Comparison of ENCODE assay signal across 9 cellular contexts in the genomic region with DNA sequence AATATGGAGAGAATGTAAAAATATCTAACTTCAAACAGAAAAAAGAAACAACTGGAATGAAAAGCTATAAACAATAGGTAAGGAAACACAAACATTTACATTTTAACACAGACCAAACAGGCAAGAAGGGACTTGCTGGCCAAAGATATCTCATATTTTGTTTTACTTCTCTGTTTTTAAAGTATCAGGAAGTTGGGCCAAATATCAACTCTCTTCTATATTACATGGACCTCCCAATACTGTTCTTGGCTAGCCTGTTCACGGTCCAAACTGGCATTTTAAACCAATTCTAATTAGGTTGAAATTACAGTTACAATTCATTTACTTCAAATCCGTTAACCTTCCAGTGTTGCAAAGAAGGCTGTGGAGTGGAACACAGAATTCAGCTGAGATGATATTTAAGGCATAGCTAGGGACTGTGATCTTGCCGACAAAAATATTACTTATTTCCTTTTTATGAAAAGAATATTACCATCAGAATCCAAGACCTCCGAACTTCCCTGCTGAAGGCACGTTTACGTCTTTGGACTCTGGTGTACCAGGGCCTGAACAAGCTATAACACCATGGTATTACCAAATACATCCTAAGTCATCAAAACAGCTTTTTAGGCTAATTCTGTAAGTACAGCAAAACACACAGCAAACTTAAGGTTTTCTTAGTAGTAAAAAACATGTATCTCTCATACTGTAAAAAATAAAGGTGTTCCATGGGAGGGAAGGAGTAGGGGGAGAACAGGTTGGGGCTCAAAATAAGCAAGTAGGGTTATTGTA.
DNase-seq lines count a peak whose midpoint lies in the region; ATAC-seq and TF ChIP-seq lines count a peak whose summit lies in the region.
"Had no signal": no experiment of that assay in that cellular context is flagged by ENCODE, and none has a peak within 500 bp of the region (broad histone marks: within the 10 kb centered on the region; RNA-seq: fewer than 3 reads in every experiment).

No MANE protein-coding gene starts in this region.

- H3K9me3 ChIP-seq in adipocyte (ENCODE audit: control insufficient read depth, low read length), result no peaks in the 10 kb centered on the region
- no peaks in the 10 kb centered on the region for H3K9me3 ChIP-seq in mesodermal cell (ENCODE audit: control insufficient read depth, low read length)

- peak overlapping the region; percentile 100 for H3K9ac ChIP-seq in adipocyte (ENCODE audit: low read length)

- WGBS in mesodermal cell (ENCODE audit: insufficient coverage in 2 of 2), 2 experiments, result 91 to 100% methylated on average over 3 to 4 of the region's 6 CpGs

- no peak for ATAC-seq in GM21526 (IDR thresholded peaks at IDR 0.05; ENCODE audit: low FRiP score, unreplicated experiment)

- H3K36me3 ChIP-seq in BJ (ENCODE audit: control insufficient read depth, insufficient read depth, low read length) (peaks cover 10% of the 10 kb centered on the region), adipocyte (ENCODE audit: control insufficient read depth, insufficient read depth, low read length, severe bottlenecking) (peaks cover 55% of the 10 kb centered on the region), mesodermal cell (ENCODE audit: control insufficient read depth, insufficient read depth, low read length) (peaks cover 12% of the 10 kb centered on the region)

- no peak for TF ChIP-seq CTCF in BJ (IDR thresholded peaks at IDR 0.05; ENCODE audit: insufficient read depth, low read depth, low read length)

- H3K4me3 ChIP-seq in BJ (ENCODE audit: low read depth, low read length) (peak overlapping the region; percentile 97), adipocyte (ENCODE audit: low read length) (peak overlapping the region; percentile 97), mesodermal cell (ENCODE audit: extremely low read depth, insufficient read depth, low read length, poor library complexity, severe bottlenecking) (peak overlapping the region; percentile 69)

- POLR2A ChIA-PET in BJ (lab: Charles Lee), result no interaction called here

- no peak for DNase-seq in BJ (ENCODE audit: low read depth)
- DNase-seq in HT-29 (ENCODE audit: low spot score), result peak; percentile 40
- peak; percentile 47 for DNase-seq in adipocyte (ENCODE audit: low read depth)
- no peak for DNase-seq in stimulated activated naive CD4-positive, alpha-beta T cell treated with Interleukin-2 at 50 U/mL for 16 hours (lab: John Stamatoyannopoulos, UW)
- no peak for DNase-seq in medulla oblongata (ENCODE audit: extremely low spot score)
- no peak for DNase-seq in NCI-H748 treated with DMSO at 0.1 percent for 48 hours (lab: John Stamatoyannopoulos, UW)
- DNase-seq: SHP77 had no signal

- H3K27me3 ChIP-seq in BJ (ENCODE audit: control insufficient read depth, insufficient read depth, low read length), result no peaks in the 10 kb centered on the region
- no peaks in the 10 kb centered on the region for H3K27me3 ChIP-seq in adipocyte (replicated peaks; ENCODE audit: control insufficient read depth, insufficient read depth, low read length)

- H3K4me1 ChIP-seq in adipocyte (ENCODE audit: control insufficient read depth, insufficient read depth, low read length), result peaks cover 44% of the 10 kb centered on the region
- peaks cover 29% of the 10 kb centered on the region for H3K4me1 ChIP-seq in mesodermal cell (ENCODE audit: control insufficient read depth, insufficient read depth, low read length, poor library complexity, severe bottlenecking)

- CTCF ChIA-PET in BJ (lab: Yijun Ruan, JAX), result interaction anchor here (0.8 to 1.3 kb wide), 4 partner anchors 190 to 966 kb away, joined by 3 read pairs; no protein-coding TSS in a partner anchor

- no peak overlapping the region for H3K27ac ChIP-seq in mesodermal cell (ENCODE audit: low read depth, low read length, severe bottlenecking)

Comparison
In these comparisons a context has a peak if more than half of its experiments do, and no peak if none do; other contexts are left out.
1. DNase-seq: peak in HT-29 (single experiment) and adipocyte (single experiment); none in BJ (single experiment), stimulated activated naive CD4-positive, alpha-beta T cell treated with Interleukin-2 at 50 U/mL for 16 hours (single experiment), medulla oblongata (single experiment) and NCI-H748 treated with DMSO at 0.1 percent for 48 hours (single experiment).
2. Peak in every context shown above with its lines, with median percentiles within 50 percentile points of each other: H3K4me3 ChIP-seq.